Comparison of ENCODE assay signal across 9 cellular contexts in genomic region chr13:24709186-24709913, GRCh38. TPM values are rescaled to one million over a fixed set of nuclear protein-coding genes. Genes with fewer than 3 reads are reported as not detected.
A peak's percentile ranks its signal among the peaks of the same experiment; 100 is the strongest.
DNase-seq lines count a peak whose midpoint lies in the region; ATAC-seq, FAIRE-seq and TF ChIP-seq lines count a peak whose summit lies in the region.
"Had no signal": no experiment of that assay in that cellular context is flagged by ENCODE, and none has a peak within 500 bp of the region (broad histone marks: within the 10 kb centered on the region; RNA-seq: fewer than 3 reads in every experiment).

No MANE protein-coding gene starts in this region.

- peak; percentile 52 for DNase-seq in GM10248 (ENCODE audit: extremely low spot score)
- no peak for DNase-seq in activated B cell treated with CpG ODN at 0.5 μM for 24 hours
- no peak for DNase-seq in H1 (ENCODE audit: low read depth in 1 of 2, low spot score in 2 of 2)
- DNase-seq in type B pancreatic cell (ENCODE audit: extremely low spot score, unreplicated experiment) = no peak
- no peak for DNase-seq in PC-3
- no peak for DNase-seq in NCI-H345 (lab: John Stamatoyannopoulos, UW)
- DNase-seq in iPS-NIHi11 (ENCODE audit: low spot score) = no peak

- H3K9me2 ChIP-seq in PC-3 (replicated peaks; ENCODE audit: low read length) = no peaks in the 10 kb centered on the region

- H4K20me1 ChIP-seq in H1 (replicated peaks in 1 of 2; ENCODE audit: control insufficient read depth in 1 of 2, insufficient read depth in 2 of 2, low read length in 2 of 2) (no peaks in the 10 kb centered on the region), PC-3 (ENCODE audit: low read length) (no peaks in the 10 kb centered on the region)

- no peak overlapping the region for H3K56ac ChIP-seq in H1 (replicated peaks; ENCODE audit: insufficient read length, low read depth, low read length)

- H2BK12ac ChIP-seq in H1 (ENCODE audit: low read depth, low read length) = no peak overlapping the region

- CTCF ChIA-PET in GM10248 (lab: Yijun Ruan, JAX) = interaction anchor here (0.7 to 2.1 kb wide), 9 partner anchors 9 to 286 kb away, joined by 3 to 6 read pairs (median 5); no protein-coding TSS in a partner anchor
- CTCF ChIA-PET in activated B cell treated with CpG ODN at 0.5 μM for 24 hours (lab: Charles Lee) = no interaction called here
- CTCF ChIA-PET in H1 (lab: Charles Lee; ENCODE audit: partially characterized antibody) = interaction anchor here (0.5 to 8.8 kb wide), 10 partner anchors 10 to 1120 kb away, joined by 3 to 95 read pairs (median 4); no protein-coding TSS in a partner anchor
- CTCF ChIA-PET in PC-3 (lab: Charles Lee) = no interaction called here

- no peak overlapping the region for H2AK5ac ChIP-seq in H1 (ENCODE audit: low read depth, low read length)

- no peak overlapping the region for H3K27ac Mint-ChIP-seq in activated B cell treated with CpG ODN at 0.5 μM for 24 hours
- H3K27ac Mint-ChIP-seq in type B pancreatic cell = no peak overlapping the region

- H3K9me3 Mint-ChIP-seq in activated B cell treated with CpG ODN at 0.5 μM for 24 hours (no peaks in the 10 kb centered on the region), type B pancreatic cell (no peaks in the 10 kb centered on the region)

- H4K8ac ChIP-seq in H1 (ENCODE audit: extremely low read depth, insufficient read depth, low read length) = no peak overlapping the region

- H3K4me1 Mint-ChIP-seq in activated B cell treated with CpG ODN at 0.5 μM for 24 hours (peaks cover 11% of the 10 kb centered on the region), type B pancreatic cell (ENCODE audit: unreplicated experiment) (no peaks in the 10 kb centered on the region)

- TF ChIP-seq EP300 in H1 (IDR thresholded peaks at IDR 0.05; ENCODE audit: borderline replicate concordance in 1 of 2, low read depth in 2 of 2, low read length in 2 of 2) = no peak

- H3K36me3 ChIP-seq in H1 (ENCODE audit: control insufficient read depth in 2 of 4, insufficient read depth in 4 of 4, low read length in 3 of 4) (no peaks in the 10 kb centered on the region), PC-3 (ENCODE audit: low read depth, low read length) (no peaks in the 10 kb centered on the region)

- H3K4ac ChIP-seq in H1 (replicated peaks; ENCODE audit: insufficient read length, low read depth, low read length) = no peak overlapping the region

- no peak overlapping the region for H4K91ac ChIP-seq in H1 (replicated peaks; ENCODE audit: insufficient read length, low read length)

- POLR2A ChIA-PET in GM10248 (lab: Yijun Ruan, JAX) = no interaction called here
- POLR2A ChIA-PET in activated B cell treated with CpG ODN at 0.5 μM for 24 hours (lab: Charles Lee) = no interaction called here
- POLR2A ChIA-PET in H1 (lab: Charles Lee; ENCODE audit: partially characterized antibody) = interaction anchor here (0.5 kb wide), 1 partner anchor 571 kb away, joined by 3 read pairs; no protein-coding TSS in a partner anchor
- POLR2A ChIA-PET in PC-3 (lab: Charles Lee; ENCODE audit: unreplicated experiment) = no interaction called here

- H3K79me2 ChIP-seq in H1 (ENCODE audit: control insufficient read depth in 1 of 2, insufficient read depth in 2 of 2, low read length in 2 of 2) (no peaks in the 10 kb centered on the region), PC-3 (ENCODE audit: low read length) (no peaks in the 10 kb centered on the region)

- H3F3A ChIP-seq in PC-3 (ENCODE audit: low read length, unreplicated experiment) = no peaks in the 10 kb centered on the region

- H2BK5ac ChIP-seq in H1 (ENCODE audit: low read depth, low read length) = no peak overlapping the region

- no peak overlapping the region for H4K5ac ChIP-seq in H1 (ENCODE audit: insufficient read length, low read depth, low read length)

- WGBS in H1 (ENCODE audit: extremely low coverage in 1 of 2, insufficient coverage in 1 of 2, insufficient read length in 1 of 2, insufficient replicate concordance in 2 of 2, low coverage in 1 of 2, low lambda C conversion rate in 2 of 2, missing lambda C conversion rate in 1 of 2), 2 experiments = 82% methylated on average over 17 of the region's 18 CpGs; no CpG with 5 or more reads in 1 of the 2 experiments

- intact Hi-C loops in activated B cell treated with CpG ODN at 0.5 μM for 24 hours (cut with micrococcal nuclease) = no loop called here
- intact Hi-C loops in PC-3 (cut with micrococcal nuclease) = no loop called here

- H3K4me2 ChIP-seq in H1 (ENCODE audit: insufficient read depth in 1 of 2, low read depth in 2 of 2, low read length in 2 of 2) = no peak overlapping the region
- no peak overlapping the region for H3K4me2 ChIP-seq in PC-3 (ENCODE audit: low read length)

- ATAC-seq in HG02763 (IDR thresholded peaks at IDR 0.05; ENCODE audit: unreplicated experiment) (peak; percentile 85), activated B cell treated with CpG ODN at 0.5 μM for 24 hours (ENCODE audit: low read depth) (peak; percentile 54), PC-3 (no peak)

- TF ChIP-seq POLR2A in H1 (IDR thresholded peaks at IDR 0.05; ENCODE audit: control extremely low read depth in 1 of 2, low read depth in 2 of 2, low read length in 2 of 2) = no peak

- no peak overlapping the region for H2BK20ac ChIP-seq in H1 (ENCODE audit: low read length)

- H3K9ac ChIP-seq in H1 (replicated peaks in 1 of 4; ENCODE audit: extremely low read depth in 1 of 4, low read depth in 3 of 4, low read length in 3 of 4) (no peak overlapping the region), PC-3 (ENCODE audit: low read length) (no peak overlapping the region)

- H2AFZ ChIP-seq in H1 (ENCODE audit: low read length) (no peak overlapping the region), PC-3 (ENCODE audit: low read length) (no peak overlapping the region)

- no peak overlapping the region for H3K23ac ChIP-seq in H1 (ENCODE audit: insufficient read length)

- no peaks in the 10 kb centered on the region for H3K9me3 ChIP-seq in H1 (ENCODE audit: insufficient read depth in 2 of 2, low read depth in 1 of 2, low read length in 1 of 2)
- H3K9me3 ChIP-seq in PC-3 (ENCODE audit: low read length) = no peaks in the 10 kb centered on the region

- no peaks in the 10 kb centered on the region for H3K79me1 ChIP-seq in H1 (ENCODE audit: low read depth, low read length)

- no peak overlapping the region for H3K14ac ChIP-seq in H1 (ENCODE audit: insufficient read length)

- no peak overlapping the region for H2BK120ac ChIP-seq in H1 (replicated peaks; ENCODE audit: low read depth, low read length)

- BruUV-seq in PC-3 (replicated peaks; lab: Mats Ljungman, UMichigan) = no TSS peak

- TF ChIP-seq RAD21 in H1 (IDR thresholded peaks at IDR 0.05 in 1 of 2, conservative IDR thresholded peaks at IDR 0.05 in 1 of 2; ENCODE audit: low read depth in 2 of 2, low read length in 2 of 2) = 0 out of 4 replicates have a peak, but pooled peaks of 1 of the 2 experiments have one; percentile 1

- H3K27me3 Mint-ChIP-seq in activated B cell treated with CpG ODN at 0.5 μM for 24 hours (peaks cover 6% of the 10 kb centered on the region), type B pancreatic cell (peaks cover 4% of the 10 kb centered on the region)

- H3K4me3 Mint-ChIP-seq in activated B cell treated with CpG ODN at 0.5 μM for 24 hours (peak overlapping the region; percentile 33), type B pancreatic cell (no peak overlapping the region)

- no peak for FAIRE-seq in H1 (lab: Jason Lieb, UNC)

- H3K4me3 ChIP-seq in H1 (ENCODE audit: extremely low read depth in 1 of 4, insufficient read depth in 2 of 4, low read depth in 3 of 4, low read length in 4 of 4) = no peak overlapping the region
- H3K4me3 ChIP-seq in PC-3 (ENCODE audit: low read length) = no peak overlapping the region

- H2BK15ac ChIP-seq in H1 (ENCODE audit: low read length) = 0 out of 2 replicates have a peak overlapping the region, but pooled peaks have one; percentile 16

- H3K23me2 ChIP-seq in H1 (ENCODE audit: low read depth, low read length) = 0 out of 2 replicates have a peak, but pooled peaks cover 1% of the 10 kb centered on the region

- TF ChIP-seq CTCF in GM10248 (IDR thresholded peaks at IDR 0.05; ENCODE audit: control extremely low read depth, extremely low read depth, low read depth, missing control alignments) = no peak
- TF ChIP-seq CTCF in activated B cell treated with CpG ODN at 0.5 μM for 24 hours (IDR thresholded peaks at IDR 0.05) = no peak
- TF ChIP-seq CTCF in H1 (IDR thresholded peaks at IDR 0.05; ENCODE audit: control extremely low read depth in 1 of 3, insufficient read depth in 1 of 3, low read depth in 1 of 3, low read length in 3 of 3) = no peak
- TF ChIP-seq CTCF in type B pancreatic cell (conservative IDR thresholded peaks at IDR 0.05) = no peak
- TF ChIP-seq CTCF in PC-3 (conservative IDR thresholded peaks at IDR 0.05; ENCODE audit: low read depth, low read length) = no peak

- H3K27me3 ChIP-seq in H1 (replicated peaks in 1 of 4; ENCODE audit: control insufficient read depth in 3 of 4, extremely low read depth in 1 of 4, insufficient read depth in 3 of 4, low read length in 3 of 4) (no peaks in the 10 kb centered on the region), PC-3 (ENCODE audit: low read length) (peaks cover 26% of the 10 kb centered on the region)

- no peaks in the 10 kb centered on the region for H3K4me1 ChIP-seq in H1 (replicated peaks in 1 of 4; ENCODE audit: control insufficient read depth in 3 of 4, insufficient read depth in 4 of 4, low read length in 3 of 4)
- H3K4me1 ChIP-seq in PC-3 (ENCODE audit: insufficient read depth, low read length) = no peaks in the 10 kb centered on the region

- peak overlapping the region; percentile 60 for H3K18ac ChIP-seq in H1 (ENCODE audit: extremely low read depth, low read length)

- no peaks in the 10 kb centered on the region for H3K36me3 Mint-ChIP-seq in activated B cell treated with CpG ODN at 0.5 μM for 24 hours (ENCODE audit: low read depth)
- H3K36me3 Mint-ChIP-seq in type B pancreatic cell = no peaks in the 10 kb centered on the region

- H3K27ac ChIP-seq in H1 (ENCODE audit: low read depth, low read length) (no peak overlapping the region), PC-3 (ENCODE audit: low read length) (no peak overlapping the region)

RNA-seq across cellular contexts. Expression of gene ATP12A, which starts 29.1 kb away (rescaled TPM):
- not detected in 2 replicates for total RNA-seq in activated B cell treated with CpG ODN at 0.5 μM for 24 hours
- total RNA-seq in H1 (2021; fragmentation: NEBNext Ultra II Directional; extraction: Animal tissue kit (Norgen Biotek cat#: 25700)) = 0.80 and 0.84 TPM in 2 replicates
- 1.3 TPM in 2 replicates for polyA plus RNA-seq in H1 (2011; rRNA removed)
- 1.4 TPM for polyA plus RNA-seq in H1 (2011; cell fraction: cytosol; rRNA removed)
- polyA plus RNA-seq in H1 (2011; cell fraction: nucleus; rRNA removed) = 1.6 TPM
- polyA plus RNA-seq in H1 (2012, experiment 1 of 2) = 1.1 to 1.4 TPM (median 1.2 TPM) in 4 replicates
- 0.34 TPM for polyA plus RNA-seq in H1 (2012, experiment 2 of 2)
- polyA plus RNA-seq in H1 (2013, experiment 1 of 2) = 1.6 TPM
- 1.4 TPM for polyA plus RNA-seq in H1 (2013, experiment 2 of 2)
- 2.9 and 3.0 TPM in 2 replicates for polyA minus RNA-seq in H1 (2011; rRNA and poly(A)+ RNA removed)
- 1.7 TPM for polyA minus RNA-seq in H1 (2011; cell fraction: cytosol; rRNA and poly(A)+ RNA removed)
- polyA minus RNA-seq in H1 (2011; cell fraction: nucleus; rRNA and poly(A)+ RNA removed) = 1.1 TPM
- 19.0 and 23.6 TPM in 2 replicates for total RNA-seq in type B pancreatic cell (ENCODE audit: low replicate concordance)
- total RNA-seq in PC-3 (2014; rRNA removed) = 0.11 TPM in 1 of 2 replicates, not detected in the other
- total RNA-seq: lung microvascular endothelial cell had no signal

RNA-seq across cellular contexts. Expression of gene RNF17, which starts 54.6 kb away (rescaled TPM):
- total RNA-seq in activated B cell treated with CpG ODN at 0.5 μM for 24 hours (not detected in 2 replicates), type B pancreatic cell (ENCODE audit: low replicate concordance) (0.12 TPM in 1 of 2 replicates, not detected in the other), PC-3 (2014; rRNA removed) (not detected in 2 replicates)
- total RNA-seq in H1 (2021; fragmentation: NEBNext Ultra II Directional; extraction: Animal tissue kit (Norgen Biotek cat#: 25700)) = not detected in 2 replicates
- not detected in 2 replicates for polyA plus RNA-seq in H1 (2011; rRNA removed)
- polyA plus RNA-seq in H1 (2011; cell fraction: cytosol; rRNA removed) = not detected
- polyA plus RNA-seq in H1 (2011; cell fraction: nucleus; rRNA removed) = not detected
- polyA plus RNA-seq in H1 (2012, experiment 1 of 2) = not detected in 4 replicates
- not detected for polyA plus RNA-seq in H1 (2012, experiment 2 of 2)
- polyA plus RNA-seq in H1 (2013, experiment 1 of 2) = not detected
- polyA plus RNA-seq in H1 (2013, experiment 2 of 2) = not detected
- 0.15 TPM in 1 of 2 replicates, not detected in the other for polyA minus RNA-seq in H1 (2011; rRNA and poly(A)+ RNA removed)
- polyA minus RNA-seq in H1 (2011; cell fraction: cytosol; rRNA and poly(A)+ RNA removed) = not detected
- polyA minus RNA-seq in H1 (2011; cell fraction: nucleus; rRNA and poly(A)+ RNA removed) = not detected

Comparison
In these comparisons a context has a peak if more than half of its experiments do, and no peak if none do; other contexts are left out.
1. RNA of gene ATP12A, which starts 29.1 kb away (total RNA-seq): 19.0 to 23.6 TPM in type B pancreatic cell; 0.80 to 0.84 TPM in H1, 0.11 TPM in PC-3 and not detected in activated B cell treated with CpG ODN at 0.5 μM for 24 hours; every median in the first group is over 10 times any median in the second.
2. CTCF ChIA-PET loops: an anchor here in GM10248 (0.7 to 2.1 kb wide) and H1 (0.5 to 8.8 kb wide); none called in activated B cell treated with CpG ODN at 0.5 μM for 24 hours and PC-3.